ENCODE assay signal across 14 cellular contexts in the genomic region with DNA sequence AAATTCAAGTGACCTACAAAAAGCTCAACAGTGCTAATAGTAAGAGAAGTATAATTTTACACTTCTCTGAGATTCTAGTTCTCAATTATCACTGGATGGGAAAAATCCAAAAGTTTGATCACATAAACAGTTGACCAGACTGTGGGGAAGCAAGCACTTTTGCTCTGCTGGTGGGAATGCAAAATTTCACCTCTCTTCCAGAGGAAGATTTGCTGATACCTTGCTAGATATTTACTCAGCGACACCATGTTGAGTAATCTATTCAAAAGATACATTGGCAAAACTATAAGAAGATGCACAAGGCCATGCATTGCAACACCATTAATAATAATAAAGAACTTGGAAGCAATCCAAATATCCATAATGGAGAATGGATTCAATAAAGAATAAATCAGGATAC.
DNase-seq lines count a peak whose midpoint lies in the region; ATAC-seq, FAIRE-seq and TF ChIP-seq lines count a peak whose summit lies in the region.
"Had no signal": no experiment of that assay in that cellular context is flagged by ENCODE, and none has a peak within 500 bp of the region (broad histone marks: within the 10 kb centered on the region; RNA-seq: fewer than 3 reads in every experiment).

No MANE protein-coding gene starts in this region.

- H3K27me3 ChIP-seq in hepatocyte: no peaks in the 10 kb centered on the region

- no peaks in the 10 kb centered on the region for H3K9me3 Mint-ChIP-seq in activated T-cell treated with anti-CD3 and anti-CD28 coated beads, Interleukin-2, amount 50 U/mL, for 24 hours
- H3K9me3 Mint-ChIP-seq: activated naive CD8-positive, alpha-beta T cell treated with anti-CD3 and anti-CD28 coated beads for 36 hours had no signal

- in situ Hi-C loops in astrocyte of the spinal cord (cut with HindIII; ENCODE audit: low sequenced_read_pairs): no loop called here

- H3K36me3 Mint-ChIP-seq in activated T-cell treated with anti-CD3 and anti-CD28 coated beads, Interleukin-2, amount 50 U/mL, for 24 hours (ENCODE audit: low read depth): no peaks in the 10 kb centered on the region
- H3K36me3 Mint-ChIP-seq: activated naive CD8-positive, alpha-beta T cell treated with anti-CD3 and anti-CD28 coated beads for 36 hours had no signal

- no peak overlapping the region for H3K4me3 Mint-ChIP-seq in activated T-cell treated with anti-CD3 and anti-CD28 coated beads, Interleukin-2, amount 50 U/mL, for 24 hours
- H3K4me3 Mint-ChIP-seq: activated naive CD8-positive, alpha-beta T cell treated with anti-CD3 and anti-CD28 coated beads for 36 hours had no signal

- H3K9me3 ChIP-seq in A549: no peaks in the 10 kb centered on the region
- H3K9me3 ChIP-seq in hepatocyte (ENCODE audit: low read depth): no peaks in the 10 kb centered on the region

- no peaks in the 10 kb centered on the region for H3K36me3 ChIP-seq in hepatocyte (replicated peaks; ENCODE audit: insufficient read depth, low read depth)

- peaks cover 17% of the 10 kb centered on the region for H3K4me1 Mint-ChIP-seq in activated T-cell treated with anti-CD3 and anti-CD28 coated beads, Interleukin-2, amount 50 U/mL, for 24 hours (ENCODE audit: low read depth)

- H3K4me2 ChIP-seq in A549: peak overlapping the region; percentile 45
- H3K4me2 ChIP-seq in hepatocyte: peak overlapping the region; percentile 65

- POLR2A ChIA-PET in A549 (lab: Yijun Ruan, JAX): no interaction called here

- H3K27me3 Mint-ChIP-seq in activated T-cell treated with anti-CD3 and anti-CD28 coated beads, Interleukin-2, amount 50 U/mL, for 24 hours: no peaks in the 10 kb centered on the region
- H3K27me3 Mint-ChIP-seq: activated naive CD8-positive, alpha-beta T cell treated with anti-CD3 and anti-CD28 coated beads for 36 hours had no signal

- TF ChIP-seq CTCF in A549 (IDR thresholded peaks at IDR 0.05) (no peak), HFF-Myc (IDR thresholded peaks at IDR 0.05; ENCODE audit: low read depth, low read length, missing control alignments) (peak; percentile 35), astrocyte of the spinal cord (IDR thresholded peaks at IDR 0.05; ENCODE audit: low read depth, low read length) (peak; percentile 35), hepatocyte (IDR thresholded peaks at IDR 0.05; ENCODE audit: poor library complexity) (no peak)

- peak; percentile 73 to 87; a peak in 5 of 6 replicates for ATAC-seq in A549
- no peak for ATAC-seq in HG03280 (IDR thresholded peaks at IDR 0.05; ENCODE audit: unreplicated experiment)

- WGBS in A549 (ENCODE audit: missing lambda C conversion rate): 57% methylated on average over 1 of the region's 1 CpG
- 75% methylated on average over 1 of the region's 1 CpG for whole genome bisulfite sequencing in hepatocyte (ENCODE audit: low lambda C conversion rate, missing lambda C conversion rate)

- DNase-seq in A549 (ENCODE audit: low read depth in 1 of 2, low spot score in 1 of 2): no peak
- DNase-seq in HFF-Myc (ENCODE audit: extremely low read depth, low read depth): no peak
- DNase-seq in astrocyte of the spinal cord (ENCODE audit: low read depth, low spot score): no peak
- no peak for DNase-seq in hepatocyte (ENCODE audit: low spot score)
- no peak for DNase-seq in cortex of kidney (lab: John Stamatoyannopoulos, UW)
- DNase-seq in activated T-cell treated with anti-CD3 and anti-CD28 coated beads, Interleukin-2, amount 50 U/mL, for 24 hours: no peak
- DNase-seq in hepatic stellate cell (ENCODE audit: low spot score): no peak
- DNase-seq: activated CD8-positive, alpha-beta memory T cell treated with anti-CD3 and anti-CD28 coated beads, Interleukin-2, amount 50 U/mL, for 48 hours; activated naive CD8-positive, alpha-beta T cell treated with anti-CD3 and anti-CD28 coated beads for 36 hours; AML-193; midbrain; occipital lobe had no signal

- H3K79me2 ChIP-seq in hepatocyte: no peaks in the 10 kb centered on the region

- no peak for FAIRE-seq in A549 (lab: Jason Lieb, UNC)
- FAIRE-seq: colon had no signal

- 0 out of 5 replicates have a peak, but pooled peaks of 1 of the 2 experiments have one; percentile 12 for TF ChIP-seq RAD21 in A549 (conservative IDR thresholded peaks at IDR 0.05 in 1 of 2, IDR thresholded peaks at IDR 0.05 in 1 of 2)

- H4K20me1 ChIP-seq in hepatocyte (ENCODE audit: insufficient read depth, poor library complexity, severe bottlenecking): no peaks in the 10 kb centered on the region

- H3K27ac ChIP-seq in A549: peak overlapping the region; percentile 27 to 30; a peak in 1 of 6 replicates
- peak overlapping the region; percentile 5 for H3K27ac ChIP-seq in hepatocyte

- peak overlapping the region; percentile 50 for H2AFZ ChIP-seq in hepatocyte

- CTCF ChIA-PET in A549 (lab: Yijun Ruan, JAX): no interaction called here

- H3K4me3 ChIP-seq in A549 (0 out of 3 replicates have a peak overlapping the region, but pooled peaks have one; percentile 18), HFF-Myc (replicated peaks; ENCODE audit: low read depth, low read length) (no peak overlapping the region), astrocyte of the spinal cord (ENCODE audit: low read depth, low read length) (no peak overlapping the region), hepatocyte (no peak overlapping the region)

- no peak for TF ChIP-seq EP300 in A549 (IDR thresholded peaks at IDR 0.05)

- no peaks in the 10 kb centered on the region for H3K4me1 ChIP-seq in A549
- H3K4me1 ChIP-seq in hepatocyte (ENCODE audit: insufficient read depth): no peaks in the 10 kb centered on the region

- no peak for TF ChIP-seq POLR2A in A549 (IDR thresholded peaks at IDR 0.05; ENCODE audit: low read length)

- H3K9me2 ChIP-seq in hepatocyte (replicated peaks; ENCODE audit: insufficient read depth): no peaks in the 10 kb centered on the region

- no peak overlapping the region for H3K27ac Mint-ChIP-seq in activated T-cell treated with anti-CD3 and anti-CD28 coated beads, Interleukin-2, amount 50 U/mL, for 24 hours
- H3K27ac Mint-ChIP-seq: activated naive CD8-positive, alpha-beta T cell treated with anti-CD3 and anti-CD28 coated beads for 36 hours had no signal

TF ChIP-seq in A549, 52 proteins besides CTCF, POLR2A, EP300 and RAD21:
- TF ChIP-seq, protein P1, sequence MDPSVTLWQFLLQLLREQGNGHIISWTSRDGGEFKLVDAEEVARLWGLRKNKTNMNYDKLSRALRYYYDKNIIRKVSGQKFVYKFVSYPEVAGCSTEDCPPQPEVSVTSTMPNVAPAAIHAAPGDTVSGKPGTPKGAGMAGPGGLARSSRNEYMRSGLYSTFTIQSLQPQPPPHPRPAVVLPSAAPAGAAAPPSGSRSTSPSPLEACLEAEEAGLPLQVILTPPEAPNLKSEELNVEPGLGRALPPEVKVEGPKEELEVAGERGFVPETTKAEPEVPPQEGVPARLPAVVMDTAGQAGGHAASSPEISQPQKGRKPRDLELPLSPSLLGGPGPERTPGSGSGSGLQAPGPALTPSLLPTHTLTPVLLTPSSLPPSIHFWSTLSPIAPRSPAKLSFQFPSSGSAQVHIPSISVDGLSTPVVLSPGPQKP (IDR thresholded peaks at IDR 0.05; ENCODE audit: low read depth, low read length): no peak
- no peak for TF ChIP-seq HOXB5 (CRISPR knock-in tag; IDR thresholded peaks at IDR 0.05)
- no peak for TF ChIP-seq FOSL2 (IDR thresholded peaks at IDR 0.05)
- TF ChIP-seq FOSL2 (CRISPR knock-in tag; IDR thresholded peaks at IDR 0.05): no peak
- no peak for TF ChIP-seq MYC (IDR thresholded peaks at IDR 0.05; ENCODE audit: borderline replicate concordance, low read length)
- no peak for TF ChIP-seq ZC3H11A (IDR thresholded peaks at IDR 0.05)
- no peak for TF ChIP-seq EHF (CRISPR knock-in tag; IDR thresholded peaks at IDR 0.05)
- TF ChIP-seq TP53 (CRISPR knock-in tag; IDR thresholded peaks at IDR 0.05): no peak
- TF ChIP-seq NR3C1 (IDR thresholded peaks at IDR 0.05): no peak
- TF ChIP-seq HOXA7 (CRISPR knock-in tag; IDR thresholded peaks at IDR 0.05): no peak
- TF ChIP-seq, protein P2, sequence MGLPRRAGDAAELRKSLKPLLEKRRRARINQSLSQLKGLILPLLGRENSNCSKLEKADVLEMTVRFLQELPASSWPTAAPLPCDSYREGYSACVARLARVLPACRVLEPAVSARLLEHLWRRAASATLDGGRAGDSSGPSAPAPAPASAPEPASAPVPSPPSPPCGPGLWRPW (IDR thresholded peaks at IDR 0.05): no peak
- TF ChIP-seq RFX5 (IDR thresholded peaks at IDR 0.05): no peak
- no peak for TF ChIP-seq GATA3 (IDR thresholded peaks at IDR 0.05; ENCODE audit: borderline replicate concordance)
- no peak for TF ChIP-seq CEBPB (IDR thresholded peaks at IDR 0.05)

Comparison
In these comparisons a context has a peak if more than half of its experiments do, and no peak if none do; other contexts are left out.
1. CTCF ChIP-seq: peak in HFF-Myc (single experiment) and astrocyte of the spinal cord (single experiment); none in A549 (single experiment) and hepatocyte (single experiment).